ENCODE assay signal across 19 cellular contexts in the genomic region with DNA sequence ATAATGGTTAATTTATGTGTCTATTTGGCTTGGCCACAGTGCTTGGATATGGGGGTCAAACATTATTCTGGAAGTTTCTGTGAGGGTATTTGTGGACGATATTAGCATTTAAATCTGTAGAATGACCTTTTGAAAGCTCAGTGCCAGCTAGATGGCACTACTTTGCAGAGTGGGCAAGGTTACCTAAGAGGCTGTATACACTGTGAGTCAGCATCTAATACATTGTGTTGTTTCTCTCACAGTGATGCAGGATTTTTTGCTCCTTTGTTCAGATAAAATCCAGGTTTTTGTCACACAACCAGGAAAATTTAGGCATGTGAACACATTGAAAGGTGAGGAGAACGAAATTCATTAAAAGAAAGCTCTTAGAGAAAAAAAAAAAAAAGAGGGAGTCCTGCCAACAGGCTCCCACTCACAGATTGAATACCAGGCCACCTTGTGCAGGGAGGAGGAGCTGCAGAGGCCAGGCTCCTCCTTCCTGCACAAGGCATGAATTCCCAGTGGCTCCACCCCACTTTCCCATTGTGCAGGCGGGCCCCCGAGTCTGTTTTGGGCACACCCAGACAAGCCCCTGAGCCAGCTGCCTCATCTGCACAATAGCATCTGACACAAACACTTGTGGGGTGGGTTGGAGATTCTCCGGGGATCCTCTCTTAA.
A peak's percentile ranks its signal among the peaks of the same experiment; 100 is the strongest.
DNase-seq lines count a peak whose midpoint lies in the region; ATAC-seq and TF ChIP-seq lines count a peak whose summit lies in the region.
"Had no signal": no experiment of that assay in that cellular context is flagged by ENCODE, and none has a peak within 500 bp of the region (broad histone marks: within the 10 kb centered on the region; RNA-seq: fewer than 3 reads in every experiment).

No MANE protein-coding gene starts in this region.

- no peak overlapping the region for H3K4me2 ChIP-seq in neural progenitor cell

- H3K27me3 Mint-ChIP-seq in WTC11 (ENCODE audit: low read depth): no peaks in the 10 kb centered on the region
- no peaks in the 10 kb centered on the region for H3K27me3 Mint-ChIP-seq in neural progenitor cell (ENCODE audit: insufficient read depth, low read depth)
- H3K27me3 Mint-ChIP-seq: CD4-positive, alpha-beta memory T cell had no signal

- no peak for TF ChIP-seq EP300 in transverse colon (IDR thresholded peaks at IDR 0.05; ENCODE audit: low read depth)

- CTCF ChIA-PET in WTC11 (lab: Charles Lee): interaction anchor here (0.6 to 1.2 kb wide), 3 partner anchors 9 to 32 kb away, joined by 3 to 4 read pairs (median 3); no protein-coding TSS in a partner anchor

- peaks cover 3% of the 10 kb centered on the region for H3K4me1 ChIP-seq in neural progenitor cell
- H3K4me1 ChIP-seq in transverse colon: no peaks in the 10 kb centered on the region

- H2AFZ ChIP-seq in neural progenitor cell (replicated peaks): peak overlapping the region; percentile 58

- H3K36me3 ChIP-seq in neural progenitor cell (no peaks in the 10 kb centered on the region), transverse colon (no peaks in the 10 kb centered on the region)

- H3K9me3 ChIP-seq in neural progenitor cell (ENCODE audit: low read depth) (no peaks in the 10 kb centered on the region), transverse colon (no peaks in the 10 kb centered on the region)

- no peak for TF ChIP-seq CTCF in WTC11 (IDR thresholded peaks at IDR 0.05)
- no peak for TF ChIP-seq CTCF in neural progenitor cell (IDR thresholded peaks at IDR 0.05)
- TF ChIP-seq CTCF in transverse colon (IDR thresholded peaks at IDR 0.05): no peak

- no peak overlapping the region for H3K9ac ChIP-seq in neural progenitor cell

- H3K36me3 Mint-ChIP-seq in WTC11 (no peaks in the 10 kb centered on the region), neural progenitor cell (no peaks in the 10 kb centered on the region)
- H3K36me3 Mint-ChIP-seq: CD4-positive, alpha-beta memory T cell had no signal

- H3K79me2 ChIP-seq in neural progenitor cell (ENCODE audit: low read depth): no peaks in the 10 kb centered on the region

- no peaks in the 10 kb centered on the region for H4K20me1 ChIP-seq in neural progenitor cell (ENCODE audit: low read depth)

- peak; percentile 86 for ATAC-seq in WTC11
- ATAC-seq in HG03097 (IDR thresholded peaks at IDR 0.05; ENCODE audit: low FRiP score, unreplicated experiment): no peak
- no peak for ATAC-seq in GM21528 (IDR thresholded peaks at IDR 0.05; ENCODE audit: low FRiP score, unreplicated experiment)

- WGBS in transverse colon (ENCODE audit: low coverage in 1 of 2), 2 donors: 71 to 75% methylated on average over 5 of the region's 5 CpGs

- no peak for TF ChIP-seq POLR2A in transverse colon (IDR thresholded peaks at IDR 0.05)

- H3K27me3 ChIP-seq in neural progenitor cell (no peaks in the 10 kb centered on the region), transverse colon (no peaks in the 10 kb centered on the region)

- no peaks in the 10 kb centered on the region for H3F3A ChIP-seq in neural progenitor cell (ENCODE audit: low read depth)

- H3K4me3 ChIP-seq in neural progenitor cell: no peak overlapping the region
- no peak overlapping the region for H3K4me3 ChIP-seq in transverse colon

- H3K27ac Mint-ChIP-seq in WTC11 (no peak overlapping the region), neural progenitor cell (no peak overlapping the region)
- H3K27ac Mint-ChIP-seq: CD4-positive, alpha-beta memory T cell had no signal

- H3K27ac ChIP-seq in neural progenitor cell: no peak overlapping the region
- no peak overlapping the region for H3K27ac ChIP-seq in transverse colon
- H3K27ac ChIP-seq: 22Rv1, HL-60 had no signal

- intact Hi-C loops in transverse colon (cut with DNase I; ENCODE audit: low total_unique reads): no loop called here

- H3K4me3 Mint-ChIP-seq in WTC11 (no peak overlapping the region), neural progenitor cell (no peak overlapping the region)
- H3K4me3 Mint-ChIP-seq: CD4-positive, alpha-beta memory T cell had no signal

- in situ Hi-C loops in transverse colon (cut with MboI; ENCODE audit: low pct_ligation_motif_present in 1 of 4, low pct_unique_long_range_greater_than_20kb in 1 of 4, low sequenced_read_pairs in 3 of 4): no loop called here

- DNase-seq in DMS53 (lab: John Stamatoyannopoulos, UW) (peak; percentile 37), DMS53 treated with DMSO at 0.1 percent for 48 hours (lab: John Stamatoyannopoulos, UW; ENCODE audit: unreplicated experiment) (no peak), NCI-H2171 (lab: John Stamatoyannopoulos, UW) (peak; percentile 66), WTC11 (ENCODE audit: low spot score) (no peak), neural progenitor cell (ENCODE audit: low spot score) (no peak), transverse colon (no peak)
- DNase-seq: CD4-positive, alpha-beta memory T cell; DND-41; H7; MV-4-11; NCI-H1417 treated with DMSO at 0.1 percent for 48 hours; NCI-H1930; NCI-H524; SIG-M5; SW 1271 had no signal

- POLR2A ChIA-PET in WTC11 (lab: Charles Lee): no interaction called here

- H3K4me1 Mint-ChIP-seq in WTC11 (peaks cover 4% of the 10 kb centered on the region), neural progenitor cell (peaks cover 5% of the 10 kb centered on the region)
- H3K4me1 Mint-ChIP-seq: CD4-positive, alpha-beta memory T cell had no signal

- 0 out of 2 replicates have a peak, but pooled peaks cover 3% of the 10 kb centered on the region for H3K9me3 Mint-ChIP-seq in WTC11
- no peaks in the 10 kb centered on the region for H3K9me3 Mint-ChIP-seq in neural progenitor cell

TF ChIP-seq in WTC11, 78 proteins besides CTCF, POLR2A, EP300 and RAD21 (continues in another document):
- TF ChIP-seq, protein P1, sequence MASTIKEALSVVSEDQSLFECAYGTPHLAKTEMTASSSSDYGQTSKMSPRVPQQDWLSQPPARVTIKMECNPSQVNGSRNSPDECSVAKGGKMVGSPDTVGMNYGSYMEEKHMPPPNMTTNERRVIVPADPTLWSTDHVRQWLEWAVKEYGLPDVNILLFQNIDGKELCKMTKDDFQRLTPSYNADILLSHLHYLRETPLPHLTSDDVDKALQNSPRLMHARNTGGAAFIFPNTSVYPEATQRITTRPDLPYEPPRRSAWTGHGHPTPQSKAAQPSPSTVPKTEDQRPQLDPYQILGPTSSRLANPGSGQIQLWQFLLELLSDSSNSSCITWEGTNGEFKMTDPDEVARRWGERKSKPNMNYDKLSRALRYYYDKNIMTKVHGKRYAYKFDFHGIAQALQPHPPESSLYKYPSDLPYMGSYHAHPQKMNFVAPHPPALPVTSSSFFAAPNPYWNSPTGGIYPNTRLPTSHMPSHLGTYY (CRISPR knock-in tag; IDR thresholded peaks at IDR 0.05): no peak
- no peak for TF ChIP-seq SMAD4 (CRISPR knock-in tag; IDR thresholded peaks at IDR 0.05)
- TF ChIP-seq, protein P2, sequence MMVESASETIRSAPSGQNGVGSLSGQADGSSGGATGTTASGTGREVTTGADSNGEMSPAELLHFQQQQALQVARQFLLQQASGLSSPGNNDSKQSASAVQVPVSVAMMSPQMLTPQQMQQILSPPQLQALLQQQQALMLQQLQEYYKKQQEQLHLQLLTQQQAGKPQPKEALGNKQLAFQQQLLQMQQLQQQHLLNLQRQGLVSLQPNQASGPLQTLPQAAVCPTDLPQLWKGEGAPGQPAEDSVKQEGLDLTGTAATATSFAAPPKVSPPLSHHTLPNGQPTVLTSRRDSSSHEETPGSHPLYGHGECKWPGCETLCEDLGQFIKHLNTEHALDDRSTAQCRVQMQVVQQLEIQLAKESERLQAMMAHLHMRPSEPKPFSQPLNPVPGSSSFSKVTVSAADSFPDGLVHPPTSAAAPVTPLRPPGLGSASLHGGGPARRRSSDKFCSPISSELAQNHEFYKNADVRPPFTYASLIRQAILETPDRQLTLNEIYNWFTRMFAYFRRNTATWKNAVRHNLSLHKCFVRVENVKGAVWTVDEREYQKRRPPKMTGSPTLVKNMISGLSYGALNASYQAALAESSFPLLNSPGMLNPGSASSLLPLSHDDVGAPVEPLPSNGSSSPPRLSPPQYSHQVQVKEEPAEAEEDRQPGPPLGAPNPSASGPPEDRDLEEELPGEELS (CRISPR knock-in tag; IDR thresholded peaks at IDR 0.05): no peak
- TF ChIP-seq, protein P3, sequence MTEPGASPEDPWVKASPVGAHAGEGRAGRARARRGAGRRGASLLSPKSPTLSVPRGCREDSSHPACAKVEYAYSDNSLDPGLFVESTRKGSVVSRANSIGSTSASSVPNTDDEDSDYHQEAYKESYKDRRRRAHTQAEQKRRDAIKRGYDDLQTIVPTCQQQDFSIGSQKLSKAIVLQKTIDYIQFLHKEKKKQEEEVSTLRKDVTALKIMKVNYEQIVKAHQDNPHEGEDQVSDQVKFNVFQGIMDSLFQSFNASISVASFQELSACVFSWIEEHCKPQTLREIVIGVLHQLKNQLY (CRISPR knock-in tag; IDR thresholded peaks at IDR 0.05): no peak
- TF ChIP-seq, protein P4, sequence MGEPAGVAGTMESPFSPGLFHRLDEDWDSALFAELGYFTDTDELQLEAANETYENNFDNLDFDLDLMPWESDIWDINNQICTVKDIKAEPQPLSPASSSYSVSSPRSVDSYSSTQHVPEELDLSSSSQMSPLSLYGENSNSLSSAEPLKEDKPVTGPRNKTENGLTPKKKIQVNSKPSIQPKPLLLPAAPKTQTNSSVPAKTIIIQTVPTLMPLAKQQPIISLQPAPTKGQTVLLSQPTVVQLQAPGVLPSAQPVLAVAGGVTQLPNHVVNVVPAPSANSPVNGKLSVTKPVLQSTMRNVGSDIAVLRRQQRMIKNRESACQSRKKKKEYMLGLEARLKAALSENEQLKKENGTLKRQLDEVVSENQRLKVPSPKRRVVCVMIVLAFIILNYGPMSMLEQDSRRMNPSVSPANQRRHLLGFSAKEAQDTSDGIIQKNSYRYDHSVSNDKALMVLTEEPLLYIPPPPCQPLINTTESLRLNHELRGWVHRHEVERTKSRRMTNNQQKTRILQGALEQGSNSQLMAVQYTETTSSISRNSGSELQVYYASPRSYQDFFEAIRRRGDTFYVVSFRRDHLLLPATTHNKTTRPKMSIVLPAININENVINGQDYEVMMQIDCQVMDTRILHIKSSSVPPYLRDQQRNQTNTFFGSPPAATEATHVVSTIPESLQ (CRISPR knock-in tag; IDR thresholded peaks at IDR 0.05): no peak
- TF ChIP-seq ETV6 (CRISPR knock-in tag; IDR thresholded peaks at IDR 0.05): no peak
- TF ChIP-seq, protein P5, sequence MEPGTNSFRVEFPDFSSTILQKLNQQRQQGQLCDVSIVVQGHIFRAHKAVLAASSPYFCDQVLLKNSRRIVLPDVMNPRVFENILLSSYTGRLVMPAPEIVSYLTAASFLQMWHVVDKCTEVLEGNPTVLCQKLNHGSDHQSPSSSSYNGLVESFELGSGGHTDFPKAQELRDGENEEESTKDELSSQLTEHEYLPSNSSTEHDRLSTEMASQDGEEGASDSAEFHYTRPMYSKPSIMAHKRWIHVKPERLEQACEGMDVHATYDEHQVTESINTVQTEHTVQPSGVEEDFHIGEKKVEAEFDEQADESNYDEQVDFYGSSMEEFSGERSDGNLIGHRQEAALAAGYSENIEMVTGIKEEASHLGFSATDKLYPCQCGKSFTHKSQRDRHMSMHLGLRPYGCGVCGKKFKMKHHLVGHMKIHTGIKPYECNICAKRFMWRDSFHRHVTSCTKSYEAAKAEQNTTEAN (CRISPR knock-in tag; IDR thresholded peaks at IDR 0.05): no peak
- no peak for TF ChIP-seq ZNF138 (CRISPR knock-in tag; conservative IDR thresholded peaks at IDR 0.05)

Comparison
In these comparisons a context has a peak if more than half of its experiments do, and no peak if none do; other contexts are left out.
1. DNase-seq: peak in DMS53 (single experiment) and NCI-H2171 (single experiment); none in DMS53 treated with DMSO at 0.1 percent for 48 hours (single experiment), WTC11 (single experiment), neural progenitor cell (single experiment) and transverse colon (single experiment).